32 cellular contexts compared by ENCODE assay signal in the genomic region with DNA sequence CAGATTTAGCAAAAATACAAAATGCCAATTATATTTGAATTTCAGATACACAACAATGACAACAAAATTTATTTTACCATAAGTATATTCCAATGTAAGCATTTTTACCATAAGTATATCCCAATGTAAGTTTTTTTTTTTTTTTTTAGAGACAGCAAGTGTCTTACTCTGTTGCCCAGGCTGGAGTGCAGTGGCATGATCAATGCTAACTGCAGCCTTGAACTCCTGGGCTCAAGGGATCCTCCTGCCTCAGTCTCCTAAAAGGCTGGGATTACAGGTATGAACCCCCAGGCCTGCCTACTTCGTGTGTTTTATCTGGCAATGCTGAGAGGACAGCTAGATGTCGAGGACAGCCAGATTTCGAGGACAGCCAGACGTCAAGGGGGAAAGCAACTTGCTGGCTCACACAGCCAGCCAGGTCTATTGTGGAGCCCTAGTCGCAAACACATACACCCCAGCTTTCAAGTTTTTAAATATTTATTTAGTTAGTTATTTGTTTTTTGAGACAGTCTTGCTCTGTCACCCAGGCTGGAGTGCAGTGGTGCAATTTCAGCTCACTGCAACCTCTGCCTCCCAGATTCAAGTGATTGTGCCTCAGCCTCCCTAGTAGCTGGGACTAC. TPM values are rescaled to one million over a fixed set of nuclear protein-coding genes. Genes with fewer than 3 reads are reported as not detected.
A peak's percentile ranks its signal among the peaks of the same experiment; 100 is the strongest.
DNase-seq lines count a peak whose midpoint lies in the region; ATAC-seq and TF ChIP-seq lines count a peak whose summit lies in the region.
"Had no signal": no experiment of that assay in that cellular context is flagged by ENCODE, and none has a peak within 500 bp of the region (broad histone marks: within the 10 kb centered on the region; RNA-seq: fewer than 3 reads in every experiment).

No MANE protein-coding gene starts in this region.

- H3K9me2 ChIP-seq in GM23338 (ENCODE audit: insufficient read depth): no peaks in the 10 kb centered on the region
- no peaks in the 10 kb centered on the region for H3K9me2 ChIP-seq in SK-N-SH

- no peaks in the 10 kb centered on the region for H3K9me3 ChIP-seq in endodermal cell (ENCODE audit: control insufficient read depth, low read length)
- no peaks in the 10 kb centered on the region for H3K9me3 ChIP-seq in spleen
- H3K9me3 ChIP-seq in SK-N-SH: no peaks in the 10 kb centered on the region
- H3K9me3 ChIP-seq: BLaER1 treated with 17β-estradiol and CSF1 and Interleukin-3, amounts not matched to agents 10 nM and 100 nM; Caco-2; pancreas; SJCRH30 had no signal

- no peak for ATAC-seq in GM23338
- no peak for ATAC-seq in GM18520 (IDR thresholded peaks at IDR 0.05; ENCODE audit: unreplicated experiment)
- no peak for ATAC-seq in GM18909 (IDR thresholded peaks at IDR 0.05; ENCODE audit: poor library complexity, unreplicated experiment)
- ATAC-seq: activated CD8-positive, alpha-beta memory T cell treated with anti-CD3 and anti-CD28 coated beads, Interleukin-2, amount 10 ng/mL, durations not matched to agents 7 days and 5 days; naive thymus-derived CD4-positive, alpha-beta T cell had no signal

- H3K79me2 ChIP-seq in GM23338 (replicated peaks; ENCODE audit: insufficient read depth) (0 out of 2 replicates have a peak, but pooled peaks cover 3% of the 10 kb centered on the region), SK-N-SH (ENCODE audit: insufficient read depth) (no peaks in the 10 kb centered on the region)

- TF ChIP-seq POLR2A in spleen (IDR thresholded peaks at IDR 0.05): no peak

- DNase-seq in GM23338 (ENCODE audit: low spot score) (no peak), endodermal cell (no peak), mesothelial cell of epicardium (ENCODE audit: low spot score in 2 of 2, unreplicated experiment in 2 of 2) (no peak), spleen (peak; percentile 41), NCI-H1048 (lab: John Stamatoyannopoulos, UW) (no peak), SK-N-SH (no peak)
- DNase-seq: activated CD4-positive, alpha-beta T cell treated with anti-CD3 and anti-CD28 coated beads for 4 hours; activated CD8-positive, alpha-beta memory T cell treated with anti-CD3 and anti-CD28 coated beads, Interleukin-2, amount 10 ng/mL, durations not matched to agents 7 days and 5 days; activated naive CD4-positive, alpha-beta T cell treated with anti-CD3 and anti-CD28 coated beads, Interleukin-2, amount 50 U/mL, for 16 hours; Caco-2; DND-41; erythroblast; foreskin melanocyte; IMR-90; kidney; naive thymus-derived CD4-positive, alpha-beta T cell; NCI-H1417; NCI-H2107; NCI-H510A treated with DMSO at 0.1 percent for 48 hours; NK-92 treated with Interleukin-12 subunit alpha and Interleukin-12 subunit beta, amount 100 ng/mL, for 24 hours; pancreas; small intestine; stimulated activated CD4-positive, alpha-beta T cell treated with anti-CD3 and anti-CD28 coated beads, Interleukin-4, amount 100 ng/mL, for 1 hour; stimulated activated naive CD4-positive, alpha-beta T cell; T-helper 1 cell had no signal

- no peak overlapping the region; the same call in 2 of the 3 replicates for H3K4me3 Mint-ChIP-seq in GM23338
- peak overlapping the region; percentile 65 for H3K4me3 Mint-ChIP-seq in endodermal cell
- H3K4me3 Mint-ChIP-seq in mesothelial cell of epicardium: peak overlapping the region; percentile 23
- H3K4me3 Mint-ChIP-seq: activated CD8-positive, alpha-beta memory T cell treated with anti-CD3 and anti-CD28 coated beads, Interleukin-2, amount 10 ng/mL, durations not matched to agents 7 days and 5 days; memory B cell had no signal

- H2AFZ ChIP-seq in GM23338 (peak overlapping the region; percentile 83; the same call in 1 of the 2 replicates), SK-N-SH (ENCODE audit: low read depth) (no peak overlapping the region)

- H3K27ac ChIP-seq in GM23338 (ENCODE audit: low read depth): peak overlapping the region; percentile 92; the same call in 1 of the 2 replicates
- no peak overlapping the region for H3K27ac ChIP-seq in endodermal cell (ENCODE audit: low read depth, low read length)
- peak overlapping the region in 6 of 8 donors; percentile 51 to 87 (median 80) for H3K27ac ChIP-seq in spleen
- H3K27ac ChIP-seq in SK-N-SH (ENCODE audit: low read depth in 2 of 2, low read length in 1 of 2): no peak overlapping the region
- H3K27ac ChIP-seq: SJCRH30 had no signal

- WGBS in endodermal cell (ENCODE audit: insufficient coverage in 1 of 2, insufficient read length in 1 of 2), 2 experiments: 95 to 100% methylated on average over 2 to 4 of the region's 5 CpGs
- WGBS in spleen, 5 donors: 74 to 91% (median 86%) methylated on average over 5 of the region's 5 CpGs
- WGBS in SK-N-SH (ENCODE audit: low lambda C conversion rate): 73% methylated on average over 5 of the region's 5 CpGs

- H3K9ac ChIP-seq in endodermal cell (ENCODE audit: extremely low read depth, low read length, poor library complexity, severe bottlenecking) (no peak overlapping the region), SK-N-SH (no peak overlapping the region)
- H3K9ac ChIP-seq: BLaER1 treated with 17β-estradiol and CSF1 and Interleukin-3, amounts not matched to agents 10 nM and 100 nM had no signal

- no peak for TF ChIP-seq EP300 in SK-N-SH (IDR thresholded peaks at IDR 0.05; ENCODE audit: borderline replicate concordance in 1 of 2, low read depth in 1 of 2, low read length in 1 of 2)

- no peak overlapping the region for H3K27ac Mint-ChIP-seq in GM23338
- no peak overlapping the region for H3K27ac Mint-ChIP-seq in endodermal cell
- H3K27ac Mint-ChIP-seq in mesothelial cell of epicardium: no peak overlapping the region
- H3K27ac Mint-ChIP-seq: activated CD8-positive, alpha-beta memory T cell treated with anti-CD3 and anti-CD28 coated beads, Interleukin-2, amount 10 ng/mL, durations not matched to agents 7 days and 5 days; memory B cell; naive thymus-derived CD4-positive, alpha-beta T cell had no signal

- H3K9me3 Mint-ChIP-seq in GM23338 (no peaks in the 10 kb centered on the region), endodermal cell (no peaks in the 10 kb centered on the region), mesothelial cell of epicardium (no peaks in the 10 kb centered on the region)
- H3K9me3 Mint-ChIP-seq: memory B cell had no signal

- H3K4me1 Mint-ChIP-seq in GM23338 (peaks cover 38% of the 10 kb centered on the region), endodermal cell (peaks cover 35% of the 10 kb centered on the region), mesothelial cell of epicardium (peaks cover 29% of the 10 kb centered on the region)
- H3K4me1 Mint-ChIP-seq: activated CD8-positive, alpha-beta memory T cell treated with anti-CD3 and anti-CD28 coated beads, Interleukin-2, amount 10 ng/mL, durations not matched to agents 7 days and 5 days; memory B cell had no signal

- H3K4me3 ChIP-seq in GM23338: peak overlapping the region; percentile 64; the same call in 1 of the 2 replicates
- H3K4me3 ChIP-seq in endodermal cell (ENCODE audit: low read length): no peak overlapping the region
- H3K4me3 ChIP-seq in spleen: no peak overlapping the region
- H3K4me3 ChIP-seq in SK-N-SH (ENCODE audit: low read depth in 2 of 2, low read length in 1 of 2): no peak overlapping the region
- H3K4me3 ChIP-seq: BLaER1 treated with 17β-estradiol and CSF1 and Interleukin-3, amounts not matched to agents 10 nM and 100 nM had no signal

- TF ChIP-seq RAD21 in SK-N-SH (IDR thresholded peaks at IDR 0.05; ENCODE audit: low read length): no peak

- H4K20me1 ChIP-seq in GM23338 (replicated peaks; ENCODE audit: insufficient read depth) (no peaks in the 10 kb centered on the region), SK-N-SH (ENCODE audit: insufficient read depth) (no peaks in the 10 kb centered on the region)
- H4K20me1 ChIP-seq: BLaER1 treated with 17β-estradiol and CSF1 and Interleukin-3, amounts not matched to agents 10 nM and 100 nM had no signal

- TF ChIP-seq CTCF in GM23338 (conservative IDR thresholded peaks at IDR 0.05; ENCODE audit: low read depth in 2 of 2) (no peak), endodermal cell (conservative IDR thresholded peaks at IDR 0.05) (no peak), mesothelial cell of epicardium (IDR thresholded peaks at IDR 0.05; ENCODE audit: unreplicated experiment) (no peak), spleen (IDR thresholded peaks at IDR 0.05 in 8 of 11, conservative IDR thresholded peaks at IDR 0.05 in 3 of 11) (no peak), SK-N-SH (IDR thresholded peaks at IDR 0.05) (no peak)

- H3K4me2 ChIP-seq in GM23338 (peak overlapping the region; percentile 93), SK-N-SH (no peak overlapping the region)

- intact Hi-C loops in spleen (cut with DNase I; ENCODE audit: low total_unique reads): no loop called here

- H3K27me3 Mint-ChIP-seq in GM23338 (ENCODE audit: insufficient read depth, low read depth, poor library complexity): peaks cover 14% of the 10 kb centered on the region
- H3K27me3 Mint-ChIP-seq in endodermal cell (ENCODE audit: insufficient read depth): peaks cover 2% of the 10 kb centered on the region
- no peaks in the 10 kb centered on the region for H3K27me3 Mint-ChIP-seq in mesothelial cell of epicardium (ENCODE audit: low read depth)

- CTCF ChIA-PET in SK-N-SH (lab: Yijun Ruan, JAX): interaction anchor here (1.0 to 6.2 kb wide), 4 partner anchors 27 to 139 kb away, joined by 3 to 39 read pairs (median 6); a partner anchor contains a TSS

- POLR2A ChIA-PET in SK-N-SH (lab: Yijun Ruan, JAX): no interaction called here

- H3K4me1 ChIP-seq in GM23338 (ENCODE audit: insufficient read depth) (peaks cover 11% of the 10 kb centered on the region), endodermal cell (ENCODE audit: control insufficient read depth, insufficient read depth, low read length) (peaks cover 2% of the 10 kb centered on the region), spleen (peaks cover 0 to 36% (median 4%) of the 10 kb centered on the region in 6 donors), SK-N-SH (ENCODE audit: control insufficient read depth in 1 of 2, insufficient read depth in 2 of 2, low read depth in 1 of 2, low read length in 1 of 2) (peaks cover 0 to 11% of the 10 kb centered on the region in 2 experiments; a peak in 1 of 4 replicates)
- H3K4me1 ChIP-seq: pancreas had no signal

- H3K36me3 Mint-ChIP-seq in GM23338 (ENCODE audit: low read depth) (peaks cover 17% of the 10 kb centered on the region), endodermal cell (ENCODE audit: low read depth) (peaks cover 11% of the 10 kb centered on the region), mesothelial cell of epicardium (peaks cover 3% of the 10 kb centered on the region)
- H3K36me3 Mint-ChIP-seq: activated CD8-positive, alpha-beta memory T cell treated with anti-CD3 and anti-CD28 coated beads, Interleukin-2, amount 10 ng/mL, durations not matched to agents 7 days and 5 days; memory B cell had no signal

- H3F3A ChIP-seq in GM23338 (replicated peaks; ENCODE audit: low read depth): peaks cover 17% of the 10 kb centered on the region
- no peaks in the 10 kb centered on the region for H3F3A ChIP-seq in SK-N-SH (replicated peaks; ENCODE audit: insufficient read depth)

- no peaks in the 10 kb centered on the region for H3K36me3 ChIP-seq in GM23338 (ENCODE audit: insufficient read depth)
- no peaks in the 10 kb centered on the region for H3K36me3 ChIP-seq in endodermal cell (ENCODE audit: control insufficient read depth, insufficient read depth, low read length)
- peaks cover 0 to 10% (median 0%) of the 10 kb centered on the region in 6 donors for H3K36me3 ChIP-seq in spleen
- H3K36me3 ChIP-seq in SK-N-SH (replicated peaks in 1 of 2; ENCODE audit: control insufficient read depth in 1 of 2, insufficient read depth in 2 of 2, low read length in 1 of 2): no peaks in the 10 kb centered on the region
- H3K36me3 ChIP-seq: BLaER1 treated with 17β-estradiol and CSF1 and Interleukin-3, amounts not matched to agents 10 nM and 100 nM; pancreas; SJCRH30 had no signal

- H3K27me3 ChIP-seq in GM23338 (ENCODE audit: insufficient read depth) (no peaks in the 10 kb centered on the region), endodermal cell (ENCODE audit: control insufficient read depth, insufficient read depth, low read length, poor library complexity, severe bottlenecking) (no peaks in the 10 kb centered on the region), spleen (replicated peaks in 1 of 7) (peaks cover 0 to 27% (median 0%) of the 10 kb centered on the region in 7 donors), SK-N-SH (ENCODE audit: insufficient read depth) (0 out of 2 replicates have a peak, but pooled peaks cover 8% of the 10 kb centered on the region)
- H3K27me3 ChIP-seq: pancreas, SJCRH30 had no signal

RNA-seq across cellular contexts. Expression of a gene that starts 1.1 kb away (rescaled TPM):
- 40.8 and 42.3 TPM in 2 replicates for total RNA-seq in GM23338 (2014; rRNA removed; shearing (Covaris generic))
- polyA plus RNA-seq in GM23338 (2016; fragmentation: Nextera tagmentation; extraction: Ambion mirVana) (49.8 and 54.7 TPM in 2 replicates), spleen (100 to 1,000 TPM; 104 to 187 (median 161) TPM), SK-N-SH (2012; rRNA removed) (1.9 and 4.5 TPM in 2 replicates)
- total RNA-seq in endodermal cell (10 to 100 TPM; 67.8 to 73.5 TPM), mesothelial cell of epicardium (136 to 154 TPM (median 146 TPM) in 3 replicates), spleen (100 to 1,000 TPM; 121 to 364 (median 255) TPM)
- polyA plus RNA-seq in endodermal cell (2013, experiment 1 of 2): 114 TPM
- polyA plus RNA-seq in endodermal cell (2013, experiment 2 of 2): 118 TPM
- polyA plus RNA-seq in SK-N-SH (2012; cell fraction: cytosol; rRNA removed): 2.7 and 3.4 TPM in 2 replicates
- 2.3 and 3.0 TPM in 2 replicates for polyA plus RNA-seq in SK-N-SH (2012; cell fraction: nucleus; rRNA removed)
- total RNA-seq: activated CD8-positive, alpha-beta memory T cell treated with anti-CD3 and anti-CD28 coated beads, Interleukin-2, amount 10 ng/mL, durations not matched to agents 7 days and 5 days had no signal
- polyA plus RNA-seq: naive thymus-derived CD4-positive, alpha-beta T cell had no signal

RNA-seq across cellular contexts. Expression of a gene that starts 28.9 kb away (rescaled TPM):
- 42.2 and 52.0 TPM in 2 replicates for total RNA-seq in GM23338 (2014; rRNA removed; shearing (Covaris generic))
- 46.0 and 46.5 TPM in 2 replicates for polyA plus RNA-seq in GM23338 (2016; fragmentation: Nextera tagmentation; extraction: Ambion mirVana)
- total RNA-seq in endodermal cell: 10 to 100 TPM in 1 of 2 donors, 1 to 10 TPM in 1; 8.1 to 11.3 TPM
- polyA plus RNA-seq in endodermal cell (2013, experiment 1 of 2): 64.9 TPM
- polyA plus RNA-seq in endodermal cell (2013, experiment 2 of 2): 56.6 TPM
- total RNA-seq in mesothelial cell of epicardium: 35.5 to 41.4 TPM (median 39.2 TPM) in 3 replicates
- 100 to 1,000 TPM in 5 of 7 donors, 10 to 100 TPM in 2; 74.2 to 137 (median 112) TPM for total RNA-seq in spleen
- polyA plus RNA-seq in spleen: 100 to 1,000 TPM in 1 of 3 donors, 10 to 100 TPM in 2; 46.8 to 135 (median 79.5) TPM
- polyA plus RNA-seq in SK-N-SH (2012; rRNA removed): 65.9 and 77.0 TPM in 2 replicates
- 57.4 and 64.3 TPM in 2 replicates for polyA plus RNA-seq in SK-N-SH (2012; cell fraction: cytosol; rRNA removed)
- polyA plus RNA-seq in SK-N-SH (2012; cell fraction: nucleus; rRNA removed): 31.1 and 39.3 TPM in 2 replicates

RNA-seq across cellular contexts. Expression of a gene that starts 53.3 kb away (rescaled TPM):
- 0.82 TPM in 1 of 2 replicates, not detected in the other for total RNA-seq in GM23338 (2014; rRNA removed; shearing (Covaris generic))
- 1.1 and 1.2 TPM in 2 replicates for polyA plus RNA-seq in GM23338 (2016; fragmentation: Nextera tagmentation; extraction: Ambion mirVana)
- not detected for total RNA-seq in endodermal cell
- polyA plus RNA-seq in endodermal cell (2013, experiment 1 of 2): 2.8 TPM
- polyA plus RNA-seq in endodermal cell (2013, experiment 2 of 2): 2.0 TPM
- 0.64 to 1.3 TPM (median 1.1 TPM) in 3 replicates for total RNA-seq in mesothelial cell of epicardium
- total RNA-seq in spleen: 1 to 10 TPM in 6 of 7 donors, under 1 TPM in 1; 0.63 to 8.3 (median 2.2) TPM
- 1 to 10 TPM in 1 of 3 donors, under 1 TPM in 2; 0.77 to 2.4 (median 1.00) TPM for polyA plus RNA-seq in spleen
- polyA plus RNA-seq in SK-N-SH (2012; rRNA removed): 2.3 and 2.4 TPM in 2 replicates
- 1.0 and 1.1 TPM in 2 replicates for polyA plus RNA-seq in SK-N-SH (2012; cell fraction: cytosol; rRNA removed)
- polyA plus RNA-seq in SK-N-SH (2012; cell fraction: nucleus; rRNA removed): 9.9 and 10.5 TPM in 2 replicates
- total RNA-seq: Caco-2 had no signal

RNA-seq across cellular contexts. Expression of a gene that starts 59.0 kb away (rescaled TPM):
- total RNA-seq in GM23338 (2014; rRNA removed; shearing (Covaris generic)): 0.31 TPM in 1 of 2 replicates, not detected in the other
- polyA plus RNA-seq in GM23338 (2016; fragmentation: Nextera tagmentation; extraction: Ambion mirVana) (0.14 and 0.70 TPM in 2 replicates), spleen (not detected), SK-N-SH (2012; rRNA removed) (not detected in 2 replicates)
- total RNA-seq in endodermal cell (under 1 TPM; 0.22 TPM), mesothelial cell of epicardium (not detected in 3 replicates), spleen (not detected)
- polyA plus RNA-seq in endodermal cell (2013, experiment 1 of 2): 0.18 TPM
- 0.46 TPM for polyA plus RNA-seq in endodermal cell (2013, experiment 2 of 2)
- not detected in 2 replicates for polyA plus RNA-seq in SK-N-SH (2012; cell fraction: cytosol; rRNA removed)
- polyA plus RNA-seq in SK-N-SH (2012; cell fraction: nucleus; rRNA removed): not detected in 2 replicates
- total RNA-seq: activated CD8-positive, alpha-beta memory T cell treated with anti-CD3 and anti-CD28 coated beads, Interleukin-2, amount 10 ng/mL, durations not matched to agents 7 days and 5 days; astrocyte; IMR-90; kidney; M059J; naive thymus-derived CD4-positive, alpha-beta T cell; pancreas had no signal
- polyA plus RNA-seq: IMR-90, pancreas, small intestine had no signal

Comparison
In these comparisons a context has a peak if more than half of its experiments do, and no peak if none do; other contexts are left out.
1. H3K27ac ChIP-seq: peak in GM23338 (single experiment) and spleen (6 of 8); none in endodermal cell (single experiment) and SK-N-SH (0 of 2).